Comparison of ENCODE assay signal across 8 cellular contexts in the genomic region with DNA sequence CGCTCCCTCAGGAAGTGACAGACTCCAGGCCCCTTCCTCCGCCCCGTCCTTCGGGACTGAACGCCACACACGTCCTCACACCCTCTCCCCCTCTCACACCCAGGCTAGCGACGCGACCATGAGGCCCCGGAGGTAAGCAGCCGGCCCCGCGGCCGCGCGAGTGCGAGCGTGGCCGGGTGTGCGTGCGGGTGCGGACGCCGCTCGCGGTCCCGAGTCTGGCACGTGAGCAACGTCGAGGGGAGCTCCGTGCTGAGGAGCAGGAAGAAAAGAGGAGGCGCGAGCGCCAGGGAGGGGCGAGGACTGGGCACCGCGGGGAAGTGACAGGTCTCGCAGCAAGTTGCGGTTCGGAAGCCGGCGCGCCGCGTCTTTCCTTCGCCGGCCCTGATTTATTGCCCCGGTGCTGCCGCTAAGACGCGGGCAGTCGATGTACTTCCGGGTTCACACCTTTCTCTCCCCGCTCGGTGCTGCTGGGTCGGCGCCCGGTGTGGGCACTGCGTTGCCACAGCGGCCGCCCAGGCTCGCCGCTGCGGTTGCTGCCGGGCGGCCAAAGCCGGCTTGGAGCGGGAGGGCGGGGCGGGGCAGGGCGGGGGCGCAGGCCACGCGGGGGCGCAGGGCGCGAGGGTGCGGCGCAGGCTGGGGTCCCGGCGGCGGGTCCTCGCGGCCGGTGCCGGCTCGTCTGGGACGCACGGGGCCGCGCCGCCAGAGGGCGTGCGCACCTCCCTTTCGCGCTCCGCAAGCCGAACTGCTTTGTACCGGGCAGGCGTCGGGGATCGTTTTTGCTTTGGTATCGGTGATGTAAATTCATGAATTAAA. TPM values are rescaled to one million over a fixed set of nuclear protein-coding genes. Genes with fewer than 3 reads are reported as not detected.
DNase-seq lines count a peak whose midpoint lies in the region; ATAC-seq, FAIRE-seq and TF ChIP-seq lines count a peak whose summit lies in the region.

No MANE protein-coding gene starts in this region.

- CTCF ChIA-PET in PC-3 (lab: Charles Lee), result no interaction called here

- intact Hi-C loops in PC-3 (cut with micrococcal nuclease), result loop anchor here (10.0 kb wide), 1 partner anchor 146 kb away; no protein-coding TSS in a partner anchor

- H4K20me1 ChIP-seq in PC-3 (ENCODE audit: low read length), result no peaks in the 10 kb centered on the region

- H3F3A ChIP-seq in PC-3 (ENCODE audit: low read length, unreplicated experiment), result no peaks in the 10 kb centered on the region

- FAIRE-seq in small intestine (lab: Jason Lieb, UNC), result no peak

- no TSS peak for BruUV-seq in PC-3 (replicated peaks; lab: Mats Ljungman, UMichigan)

- DNase-seq in AG20443 (ENCODE audit: low spot score), result peak; percentile 77
- DNase-seq in PC-3, result peak; percentile 16
- DNase-seq in astrocyte of the spinal cord (ENCODE audit: low read depth, low spot score), result peak; percentile 32
- peak; percentile 73 for DNase-seq in iPS-NIHi11 (ENCODE audit: low spot score)
- peak; percentile 3 for DNase-seq in small intestine

- peaks cover 14% of the 10 kb centered on the region for H3K27me3 ChIP-seq in PC-3 (ENCODE audit: low read length)
- H3K27me3 ChIP-seq in small intestine (ENCODE audit: control insufficient read depth in 2 of 2, insufficient read depth in 2 of 2, low read length in 2 of 2), result peaks cover 3 to 19% of the 10 kb centered on the region in 2 donors

- POLR2A ChIA-PET in PC-3 (lab: Charles Lee; ENCODE audit: unreplicated experiment), result no interaction called here

- no peaks in the 10 kb centered on the region for H3K79me2 ChIP-seq in PC-3 (ENCODE audit: low read length)

- no peak overlapping the region for H3K9ac ChIP-seq in PC-3 (ENCODE audit: low read length)

- WGBS in small intestine, 3 donors, result 3 to 15% (median 15%) methylated on average over 74 to 103 of the region's 103 CpGs

- H3K4me1 ChIP-seq in PC-3 (ENCODE audit: insufficient read depth, low read length), result no peaks in the 10 kb centered on the region
- no peaks in the 10 kb centered on the region for H3K4me1 ChIP-seq in small intestine (ENCODE audit: control insufficient read depth in 2 of 2, insufficient read depth in 1 of 2, low read depth in 1 of 2, low read length in 1 of 2)

- H3K9me2 ChIP-seq in PC-3 (replicated peaks; ENCODE audit: low read length), result no peaks in the 10 kb centered on the region

- H3K9me3 ChIP-seq in PC-3 (ENCODE audit: low read length), result no peaks in the 10 kb centered on the region
- peaks cover 2% of the 10 kb centered on the region for H3K9me3 ChIP-seq in small intestine (ENCODE audit: control insufficient read depth, low read depth)

- no peak overlapping the region for H3K27ac ChIP-seq in PC-3 (ENCODE audit: low read length)
- H3K27ac ChIP-seq in small intestine (ENCODE audit: low read depth in 1 of 2, low read length in 1 of 2), result no peak overlapping the region

- peak; percentile 71 for ATAC-seq in GM19452 (IDR thresholded peaks at IDR 0.05; ENCODE audit: unreplicated experiment)
- ATAC-seq in PC-3, result peak; percentile 58
- ATAC-seq in GM21381 (IDR thresholded peaks at IDR 0.05; ENCODE audit: unreplicated experiment), result no peak
- no peak for ATAC-seq in GM18870 (IDR thresholded peaks at IDR 0.05; ENCODE audit: unreplicated experiment)

- in situ Hi-C loops in astrocyte of the spinal cord (cut with HindIII; ENCODE audit: low sequenced_read_pairs), result no loop called here

- peak; percentile 47 for TF ChIP-seq CTCF in PC-3 (conservative IDR thresholded peaks at IDR 0.05; ENCODE audit: low read depth, low read length)
- peak; percentile 67 for TF ChIP-seq CTCF in astrocyte of the spinal cord (IDR thresholded peaks at IDR 0.05; ENCODE audit: low read depth, low read length)

- H3K4me2 ChIP-seq in PC-3 (ENCODE audit: low read length), result peak overlapping the region; percentile 63

- H3K36me3 ChIP-seq in PC-3 (ENCODE audit: low read depth, low read length) (no peaks in the 10 kb centered on the region), small intestine (ENCODE audit: control insufficient read depth in 2 of 2, insufficient read depth in 2 of 2, low read length in 2 of 2) (no peaks in the 10 kb centered on the region)

- H3K4me3 ChIP-seq in PC-3 (ENCODE audit: low read length) (peak overlapping the region; percentile 38; the same call in 1 of the 2 replicates), astrocyte of the spinal cord (ENCODE audit: low read depth, low read length) (peak overlapping the region; percentile 41), small intestine (ENCODE audit: low read depth in 1 of 2, low read length in 2 of 2) (peak overlapping the region; percentile 14 to 41)

- H2AFZ ChIP-seq in PC-3 (ENCODE audit: low read length), result peak overlapping the region; percentile 42; the same call in 1 of the 2 replicates

RNA-seq across cellular contexts. Expression of a gene that starts 15.8 kb away (rescaled TPM):
- 0.11 TPM in 1 of 2 replicates, not detected in the other for total RNA-seq in PC-3 (2014; rRNA removed)
- not detected for polyA plus RNA-seq in small intestine

Comparison
In these comparisons a context has a peak if more than half of its experiments do, and no peak if none do; other contexts are left out.
1. DNase-seq: peak in every context shown above with its lines; median percentile 77 in AG20443; 73 in iPS-NIHi11; 32 in astrocyte of the spinal cord; 16 in PC-3; 3 in small intestine.
2. ATAC-seq: peak in GM19452 (single experiment) and PC-3 (single experiment); none in GM21381 (single experiment) and GM18870 (single experiment).
3. Peak in every context shown above with its lines, with median percentiles within 50 percentile points of each other: H3K4me3 ChIP-seq.